12 cellular contexts compared by ENCODE assay signal in genomic region chr11:111450480-111451320, GRCh38.
A peak's percentile ranks its signal among the peaks of the same experiment; 100 is the strongest.
DNase-seq lines count a peak whose midpoint lies in the region; ATAC-seq and TF ChIP-seq lines count a peak whose summit lies in the region.
"Had no signal": no experiment of that assay in that cellular context is flagged by ENCODE, and none has a peak within 500 bp of the region (broad histone marks: within the 10 kb centered on the region; RNA-seq: fewer than 3 reads in every experiment).

No MANE protein-coding gene starts in this region.

- no peak overlapping the region for H3K4me3 Mint-ChIP-seq in nephron progenitor cell

- DNase-seq in ecto neural progenitor cell (ENCODE audit: low spot score) = peak; percentile 17
- no peak for DNase-seq in A673 (ENCODE audit: low spot score)
- no peak for DNase-seq in stimulated activated CD4-positive, alpha-beta T cell treated with anti-CD3 and anti-CD28 coated beads, Interleukin-12 subunit alpha, Interleukin-12 subunit beta, amount 100 ng/mL, for 4 hours
- no peak for DNase-seq in inferior parietal cortex (ENCODE audit: extremely low spot score)
- no peak for DNase-seq in nephron progenitor cell
- DNase-seq: activated CD4-positive, alpha-beta T cell treated with anti-CD3 and anti-CD28 coated beads for 1 hour; DND-41; NCI-H748 treated with DMSO at 0.1 percent for 48 hours had no signal

- H3K36me3 ChIP-seq in A673 (ENCODE audit: insufficient read depth, low read length, poor library complexity, severe bottlenecking) = no peaks in the 10 kb centered on the region

- intact Hi-C loops in A673 (cut with micrococcal nuclease; ENCODE audit: unreplicated experiment) = loop anchor here (5.0 kb wide), 2 partner anchors 112 to 392 kb away; no protein-coding TSS in a partner anchor

- no peaks in the 10 kb centered on the region for H3K9me3 Mint-ChIP-seq in nephron progenitor cell

- peak; percentile 81 for ATAC-seq in GM18517 (IDR thresholded peaks at IDR 0.05; ENCODE audit: unreplicated experiment)
- peak; percentile 72 for ATAC-seq in GM21528 (IDR thresholded peaks at IDR 0.05; ENCODE audit: low FRiP score, unreplicated experiment)
- peak; percentile 72 for ATAC-seq in HG03196 (IDR thresholded peaks at IDR 0.05; ENCODE audit: unreplicated experiment)

- CTCF ChIA-PET in A673 (lab: Charles Lee) = interaction anchor here (0.7 kb wide), 1 partner anchor 166 kb away, joined by 7 read pairs; no protein-coding TSS in a partner anchor

- H3K4me1 ChIP-seq in A673 (ENCODE audit: insufficient read depth, low read length, poor library complexity, severe bottlenecking) = peaks cover 12% of the 10 kb centered on the region

- TF ChIP-seq CTCF in A673 (conservative IDR thresholded peaks at IDR 0.05; ENCODE audit: low read depth, low read length) = no peak
- TF ChIP-seq CTCF in nephron progenitor cell (IDR thresholded peaks at IDR 0.05) = no peak

- H3K27ac ChIP-seq in A673 (ENCODE audit: low read depth, low read length, poor library complexity, severe bottlenecking) = no peak overlapping the region

- no peaks in the 10 kb centered on the region for H3K27me3 ChIP-seq in A673 (replicated peaks; ENCODE audit: insufficient read depth, low read depth, low read length, poor library complexity)

- no peaks in the 10 kb centered on the region for H3K9me3 ChIP-seq in A673 (ENCODE audit: low read depth, low read length, poor library complexity, severe bottlenecking)

- H3K27me3 Mint-ChIP-seq in nephron progenitor cell (ENCODE audit: low read depth, poor library complexity) = peaks cover 19% of the 10 kb centered on the region

- no TSS peak for BruUV-seq in A673 (replicated peaks; lab: Mats Ljungman, UMichigan)

- no peaks in the 10 kb centered on the region for H3K36me3 Mint-ChIP-seq in nephron progenitor cell (ENCODE audit: low read depth)

- peaks cover 28% of the 10 kb centered on the region for H3K4me1 Mint-ChIP-seq in nephron progenitor cell

- no peak overlapping the region for H3K27ac Mint-ChIP-seq in nephron progenitor cell

- H3K4me3 ChIP-seq in A673 (ENCODE audit: low read depth, low read length, poor library complexity, severe bottlenecking) = no peak overlapping the region
- H3K4me3 ChIP-seq: lung had no signal

- POLR2A ChIA-PET in A673 (lab: Charles Lee; ENCODE audit: low non-redundant PET) = no interaction called here
